12 cellular contexts compared by ENCODE assay signal in the genomic region with DNA sequence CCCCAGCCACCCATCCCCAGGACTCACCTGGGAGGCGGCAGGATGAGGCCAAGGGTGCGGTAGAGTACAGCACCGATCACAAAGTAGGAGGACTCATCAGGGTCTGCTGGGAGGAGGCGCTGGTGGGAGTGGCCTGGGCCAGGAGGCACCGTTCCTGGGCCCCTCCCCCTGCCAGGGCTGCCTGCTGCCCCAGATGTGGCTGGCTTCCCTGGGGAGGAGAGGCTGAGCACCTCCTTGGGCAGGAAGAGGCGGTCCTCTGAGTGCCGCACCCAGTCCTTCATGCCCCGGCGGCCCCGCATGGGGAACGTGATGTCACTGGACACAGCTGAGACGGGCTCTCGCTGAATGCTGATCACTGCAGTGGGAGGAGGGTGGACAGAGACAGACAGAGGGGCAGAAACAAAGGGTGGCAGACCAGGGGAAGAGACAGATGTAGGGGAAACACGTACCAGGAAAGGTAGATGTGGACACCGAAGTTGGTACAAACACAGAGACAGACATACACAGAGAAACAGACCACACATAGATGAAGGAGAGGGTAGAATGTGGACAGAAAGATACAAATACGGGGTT. TPM values are rescaled to one million over a fixed set of nuclear protein-coding genes. Genes with fewer than 3 reads are reported as not detected.
DNase-seq lines count a peak whose midpoint lies in the region; ATAC-seq and TF ChIP-seq lines count a peak whose summit lies in the region.
"Had no signal": no experiment of that assay in that cellular context is flagged by ENCODE, and none has a peak within 500 bp of the region (broad histone marks: within the 10 kb centered on the region; RNA-seq: fewer than 3 reads in every experiment).

No MANE protein-coding gene starts in this region.

- H3K27ac Mint-ChIP-seq in Calu3 (ENCODE audit: unreplicated experiment) (no peak overlapping the region), T-cell (peak overlapping the region; percentile 64 to 74), chondrocyte (ENCODE audit: unreplicated experiment) (no peak overlapping the region)
- H3K27ac Mint-ChIP-seq in activated naive CD4-positive, alpha-beta T cell treated with anti-CD3 and anti-CD28 coated beads, Interleukin-2, amount 10 ng/mL, durations not matched to agents 7 days and 5 days = no peak overlapping the region
- H3K27ac Mint-ChIP-seq in natural killer cell treated with Interleukin-12 subunit alpha and Interleukin-12 subunit beta and Interleukin-15 and Interleukin-18, amount 100 ng/mL, for 72 hours = no peak overlapping the region

- BruUV-seq in Calu3 (replicated peaks; lab: Mats Ljungman, UMichigan) = no TSS peak

- H3K36me3 Mint-ChIP-seq in Calu3 (ENCODE audit: insufficient read depth, unreplicated experiment) (no peaks in the 10 kb centered on the region), T-cell (no peaks in the 10 kb centered on the region), chondrocyte (ENCODE audit: low read depth) (peaks cover 9% of the 10 kb centered on the region)
- no peaks in the 10 kb centered on the region for H3K36me3 Mint-ChIP-seq in activated naive CD4-positive, alpha-beta T cell treated with anti-CD3 and anti-CD28 coated beads, Interleukin-2, amount 10 ng/mL, durations not matched to agents 7 days and 5 days
- no peaks in the 10 kb centered on the region for H3K36me3 Mint-ChIP-seq in natural killer cell treated with Interleukin-12 subunit alpha and Interleukin-12 subunit beta and Interleukin-15 and Interleukin-18, amount 100 ng/mL, for 72 hours

- POLR2A ChIA-PET in T-cell (lab: Charles Lee) = no interaction called here

- H3K4me1 Mint-ChIP-seq in Calu3 (ENCODE audit: low read depth, unreplicated experiment) (peaks cover 19% of the 10 kb centered on the region), T-cell (peaks cover 12 to 17% (median 15%) of the 10 kb centered on the region in 3 donors), chondrocyte (ENCODE audit: low read depth) (no peaks in the 10 kb centered on the region)
- peaks cover 7% of the 10 kb centered on the region for H3K4me1 Mint-ChIP-seq in activated naive CD4-positive, alpha-beta T cell treated with anti-CD3 and anti-CD28 coated beads, Interleukin-2, amount 10 ng/mL, durations not matched to agents 7 days and 5 days
- peaks cover 4 to 9% of the 10 kb centered on the region in 2 donors for H3K4me1 Mint-ChIP-seq in natural killer cell treated with Interleukin-12 subunit alpha and Interleukin-12 subunit beta and Interleukin-15 and Interleukin-18, amount 100 ng/mL, for 72 hours (ENCODE audit: low read depth in 2 of 2)

- ATAC-seq in T-cell (replicated peaks in 1 of 4) (peak; percentile 65 to 88 (median 77)), HG03175 (IDR thresholded peaks at IDR 0.05; ENCODE audit: unreplicated experiment) (no peak)
- peak; percentile 21 to 41 for ATAC-seq in natural killer cell treated with Interleukin-12 subunit alpha and Interleukin-12 subunit beta and Interleukin-15 and Interleukin-18, amount 100 ng/mL, for 72 hours

- peak; percentile 47 for DNase-seq in Calu3
- peak in 15 of 34 experiments; percentile 15 to 44 (median 26) for DNase-seq in T-cell
- DNase-seq in activated naive CD4-positive, alpha-beta T cell treated with anti-CD3 and anti-CD28 coated beads, Interleukin-2, amount 10 ng/mL, durations not matched to agents 7 days and 5 days = peak; percentile 74
- DNase-seq in natural killer cell treated with Interleukin-12 subunit alpha and Interleukin-12 subunit beta and Interleukin-15 and Interleukin-18, amount 100 ng/mL, for 72 hours (ENCODE audit: low spot score) = no peak
- no peak for DNase-seq in 8988T
- no peak for DNase-seq in T1000 (lab: John Stamatoyannopoulos, UW)
- no peak for DNase-seq in chondrocyte (ENCODE audit: low spot score)
- DNase-seq: COR-L47, midbrain, NCI-H2081, thyroid gland had no signal

- H3K9me3 Mint-ChIP-seq in Calu3 (ENCODE audit: low read depth, unreplicated experiment) = no peaks in the 10 kb centered on the region
- no peaks in the 10 kb centered on the region for H3K9me3 Mint-ChIP-seq in T-cell
- H3K9me3 Mint-ChIP-seq in activated naive CD4-positive, alpha-beta T cell treated with anti-CD3 and anti-CD28 coated beads, Interleukin-2, amount 10 ng/mL, durations not matched to agents 7 days and 5 days = no peaks in the 10 kb centered on the region
- H3K9me3 Mint-ChIP-seq in natural killer cell treated with Interleukin-12 subunit alpha and Interleukin-12 subunit beta and Interleukin-15 and Interleukin-18, amount 100 ng/mL, for 72 hours = no peaks in the 10 kb centered on the region
- no peaks in the 10 kb centered on the region for H3K9me3 Mint-ChIP-seq in chondrocyte (ENCODE audit: low read depth)

- H3K27me3 Mint-ChIP-seq in Calu3 (ENCODE audit: unreplicated experiment) (peaks cover 64% of the 10 kb centered on the region), T-cell (no peaks in the 10 kb centered on the region), chondrocyte (ENCODE audit: low read depth) (no peaks in the 10 kb centered on the region)
- peaks cover 7% of the 10 kb centered on the region for H3K27me3 Mint-ChIP-seq in activated naive CD4-positive, alpha-beta T cell treated with anti-CD3 and anti-CD28 coated beads, Interleukin-2, amount 10 ng/mL, durations not matched to agents 7 days and 5 days
- no peaks in the 10 kb centered on the region for H3K27me3 Mint-ChIP-seq in natural killer cell treated with Interleukin-12 subunit alpha and Interleukin-12 subunit beta and Interleukin-15 and Interleukin-18, amount 100 ng/mL, for 72 hours

- intact Hi-C loops in Calu3 (cut with micrococcal nuclease; ENCODE audit: unreplicated experiment) = no loop called here

- H3K4me3 Mint-ChIP-seq in Calu3 (ENCODE audit: low read depth, unreplicated experiment) (no peak overlapping the region), T-cell (peak overlapping the region in 2 of 3 donors; percentile 25 to 41), chondrocyte (ENCODE audit: unreplicated experiment) (no peak overlapping the region)
- H3K4me3 Mint-ChIP-seq in activated naive CD4-positive, alpha-beta T cell treated with anti-CD3 and anti-CD28 coated beads, Interleukin-2, amount 10 ng/mL, durations not matched to agents 7 days and 5 days = no peak overlapping the region
- no peak overlapping the region for H3K4me3 Mint-ChIP-seq in natural killer cell treated with Interleukin-12 subunit alpha and Interleukin-12 subunit beta and Interleukin-15 and Interleukin-18, amount 100 ng/mL, for 72 hours

- no peak for TF ChIP-seq CTCF in Calu3 (IDR thresholded peaks at IDR 0.05; ENCODE audit: unreplicated experiment)
- TF ChIP-seq CTCF in chondrocyte (IDR thresholded peaks at IDR 0.05) = no peak

- CTCF ChIA-PET in Calu3 (lab: Charles Lee) = interaction anchor here (1.4 kb wide), 1 partner anchor 14 kb away, joined by 3 read pairs; no protein-coding TSS in a partner anchor
- CTCF ChIA-PET in T-cell (lab: Charles Lee) = no interaction called here
- CTCF ChIA-PET in activated naive CD4-positive, alpha-beta T cell treated with anti-CD3 and anti-CD28 coated beads, Interleukin-2, amount 10 ng/mL, durations not matched to agents 7 days and 5 days (lab: Charles Lee) = no interaction called here

RNA-seq across cellular contexts. Expression of gene ADGRB2, which starts 24.8 kb away (rescaled TPM):
- 1.9 and 2.9 TPM in 2 replicates for total RNA-seq in Calu3 (2022)
- total RNA-seq in T-cell = 1 to 10 TPM in 2 of 5 donors, under 1 TPM in 3; 0.65 to 3.4 (median 0.98) TPM
- total RNA-seq in natural killer cell treated with Interleukin-12 subunit alpha and Interleukin-12 subunit beta and Interleukin-15 and Interleukin-18, amount 100 ng/mL, for 72 hours = 1 to 10 TPM in 1 of 2 donors, not detected in 1; 1.2 TPM
- 11.9 to 20.4 TPM (median 12.2 TPM) in 3 replicates for total RNA-seq in chondrocyte

RNA-seq across cellular contexts. Expression of gene COL16A1, which starts 35.5 kb away (rescaled TPM):
- total RNA-seq in Calu3 (2022) (3.8 and 9.2 TPM in 2 replicates), T-cell (under 1 TPM in 3 of 5 donors, not detected in 2; 0.41 to 0.67 (median 0.59) TPM), chondrocyte (230 to 272 TPM (median 262 TPM) in 3 replicates)
- total RNA-seq in natural killer cell treated with Interleukin-12 subunit alpha and Interleukin-12 subunit beta and Interleukin-15 and Interleukin-18, amount 100 ng/mL, for 72 hours = 1 to 10 TPM in 1 of 2 donors, under 1 TPM in 1; 0.73 to 1.6 TPM

Comparison
In these comparisons a context has a peak if more than half of its experiments do, and no peak if none do; other contexts are left out.
1. DNase-seq: peak in Calu3 (single experiment) and activated naive CD4-positive, alpha-beta T cell treated with anti-CD3 and anti-CD28 coated beads, Interleukin-2, amount 10 ng/mL, durations not matched to agents 7 days and 5 days (single experiment); none in natural killer cell treated with Interleukin-12 subunit alpha and Interleukin-12 subunit beta and Interleukin-15 and Interleukin-18, amount 100 ng/mL, for 72 hours (single experiment), 8988T (single experiment), T1000 (single experiment) and chondrocyte (single experiment).
2. H3K27ac Mint-ChIP-seq: peak in T-cell (2 of 2); none in Calu3 (single experiment), activated naive CD4-positive, alpha-beta T cell treated with anti-CD3 and anti-CD28 coated beads, Interleukin-2, amount 10 ng/mL, durations not matched to agents 7 days and 5 days (single experiment), natural killer cell treated with Interleukin-12 subunit alpha and Interleukin-12 subunit beta and Interleukin-15 and Interleukin-18, amount 100 ng/mL, for 72 hours (0 of 2) and chondrocyte (single experiment).
3. H3K4me3 Mint-ChIP-seq: peak in T-cell (2 of 3); none in Calu3 (single experiment), activated naive CD4-positive, alpha-beta T cell treated with anti-CD3 and anti-CD28 coated beads, Interleukin-2, amount 10 ng/mL, durations not matched to agents 7 days and 5 days (single experiment), natural killer cell treated with Interleukin-12 subunit alpha and Interleukin-12 subunit beta and Interleukin-15 and Interleukin-18, amount 100 ng/mL, for 72 hours (single experiment) and chondrocyte (single experiment).
4. RNA of gene COL16A1, which starts 35.5 kb away (total RNA-seq): 230 to 272 TPM in chondrocyte; 3.8 to 9.2 TPM in Calu3, 0.73 to 1.6 TPM in natural killer cell treated with Interleukin-12 subunit alpha and Interleukin-12 subunit beta and Interleukin-15 and Interleukin-18, amount 100 ng/mL, for 72 hours and 0.41 to 0.67 TPM in T-cell; every median in the first group is over 10 times any median in the second.